ENCODE assay signal across 17 cellular contexts in the genomic region with DNA sequence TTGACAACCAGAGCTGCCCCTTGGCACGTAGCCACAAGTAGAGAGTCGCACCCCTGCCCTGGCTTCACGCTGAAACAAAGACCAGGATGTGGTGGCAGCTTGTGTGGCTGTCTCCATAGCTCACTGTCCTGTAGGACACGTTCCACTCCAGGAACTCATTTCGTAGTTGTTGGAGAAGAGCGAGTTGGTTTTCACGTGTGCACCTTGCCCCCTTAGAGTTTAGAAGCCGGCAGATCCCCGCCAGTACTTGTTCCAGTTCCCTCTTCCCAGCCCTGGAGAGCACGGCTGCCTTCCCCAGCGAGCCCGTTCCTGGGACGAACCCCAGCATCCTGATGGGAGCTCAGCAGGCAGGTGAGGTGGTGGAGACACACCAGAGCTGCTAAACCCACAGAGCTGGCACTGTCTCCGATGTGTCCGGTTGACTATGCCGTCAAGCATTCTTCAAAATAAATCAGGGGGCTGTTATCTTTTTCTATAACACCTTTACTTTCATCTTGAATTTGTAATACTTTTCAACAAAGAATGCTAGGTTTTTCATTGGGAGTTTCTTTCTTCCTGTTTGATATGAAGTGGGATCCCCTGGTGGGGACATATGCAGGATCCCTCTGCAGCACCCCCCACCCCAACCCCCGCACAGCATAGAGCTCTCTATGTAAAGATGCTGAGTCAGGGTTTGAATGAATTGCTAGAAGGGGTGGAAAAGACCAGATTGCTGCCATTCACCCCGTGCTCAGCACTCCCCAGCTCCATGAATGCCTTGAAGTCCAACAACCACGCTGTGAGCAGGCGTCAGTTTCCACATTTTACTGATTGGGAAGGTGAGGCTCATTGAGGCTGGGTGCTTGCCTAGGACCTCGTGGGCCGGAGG.
"Had no signal": no experiment of that assay in that cellular context is flagged by ENCODE, and none has a peak within 500 bp of the region (broad histone marks: within the 10 kb centered on the region; RNA-seq: fewer than 3 reads in every experiment).

No MANE protein-coding gene starts in this region.

- H3K36me3 Mint-ChIP-seq: activated CD8-positive, alpha-beta memory T cell treated with anti-CD3 and anti-CD28 coated beads, Interleukin-2, amount 10 ng/mL, durations not matched to agents 7 days and 5 days; activated naive CD8-positive, alpha-beta T cell; immature natural killer cell; memory B cell; naive B cell had no signal

- H3K27ac Mint-ChIP-seq: activated CD4-positive, alpha-beta memory T cell treated with anti-CD3 and anti-CD28 coated beads, Interleukin-2, amount 10 ng/mL, durations not matched to agents 7 days and 5 days; activated CD4-positive, alpha-beta T cell treated with anti-CD3 and anti-CD28 coated beads for 36 hours; activated CD8-positive, alpha-beta memory T cell treated with anti-CD3 and anti-CD28 coated beads, Interleukin-2, amount 10 ng/mL, durations not matched to agents 7 days and 5 days; activated naive CD8-positive, alpha-beta T cell; immature natural killer cell; memory B cell; naive B cell had no signal

- H3K9me3 Mint-ChIP-seq: activated CD4-positive, alpha-beta memory T cell treated with anti-CD3 and anti-CD28 coated beads, Interleukin-2, amount 10 ng/mL, durations not matched to agents 7 days and 5 days; immature natural killer cell; memory B cell; naive B cell had no signal

- H3K27me3 ChIP-seq: esophagus squamous epithelium, pancreas, uterus had no signal

- H3K4me3 Mint-ChIP-seq: activated CD4-positive, alpha-beta memory T cell treated with anti-CD3 and anti-CD28 coated beads, Interleukin-2, amount 10 ng/mL, durations not matched to agents 7 days and 5 days; activated CD4-positive, alpha-beta T cell treated with anti-CD3 and anti-CD28 coated beads for 36 hours; activated CD8-positive, alpha-beta memory T cell treated with anti-CD3 and anti-CD28 coated beads, Interleukin-2, amount 10 ng/mL, durations not matched to agents 7 days and 5 days; activated naive CD8-positive, alpha-beta T cell; immature natural killer cell; memory B cell; naive B cell had no signal

- H3K4me1 Mint-ChIP-seq: activated CD4-positive, alpha-beta memory T cell treated with anti-CD3 and anti-CD28 coated beads, Interleukin-2, amount 10 ng/mL, durations not matched to agents 7 days and 5 days; activated CD8-positive, alpha-beta memory T cell treated with anti-CD3 and anti-CD28 coated beads, Interleukin-2, amount 10 ng/mL, durations not matched to agents 7 days and 5 days; immature natural killer cell; memory B cell; naive B cell had no signal

- ATAC-seq: activated CD4-positive, alpha-beta T cell treated with anti-CD3 and anti-CD28 coated beads for 36 hours; activated CD8-positive, alpha-beta memory T cell treated with anti-CD3 and anti-CD28 coated beads, Interleukin-2, amount 10 ng/mL, durations not matched to agents 7 days and 5 days; mucosa of descending colon; pancreas had no signal

- H3K9me3 ChIP-seq: esophagus squamous epithelium, mucosa of descending colon, pancreas, uterus had no signal

- H3K27me3 Mint-ChIP-seq: activated CD4-positive, alpha-beta memory T cell treated with anti-CD3 and anti-CD28 coated beads, Interleukin-2, amount 10 ng/mL, durations not matched to agents 7 days and 5 days; activated CD4-positive, alpha-beta T cell treated with anti-CD3 and anti-CD28 coated beads for 36 hours; activated CD8-positive, alpha-beta memory T cell treated with anti-CD3 and anti-CD28 coated beads, Interleukin-2, amount 10 ng/mL, durations not matched to agents 7 days and 5 days; activated naive CD8-positive, alpha-beta T cell had no signal

- H3K27ac ChIP-seq: esophagus squamous epithelium, pancreas had no signal

- H3K4me3 ChIP-seq: esophagus squamous epithelium, mucosa of descending colon, pancreas, uterus had no signal

- DNase-seq: activated CD4-positive, alpha-beta memory T cell treated with anti-CD3 and anti-CD28 coated beads, Interleukin-2, amount 10 ng/mL, durations not matched to agents 7 days and 5 days; activated CD4-positive, alpha-beta T cell treated with anti-CD3 and anti-CD28 coated beads for 36 hours; activated CD8-positive, alpha-beta memory T cell treated with anti-CD3 and anti-CD28 coated beads, Interleukin-2, amount 10 ng/mL, durations not matched to agents 7 days and 5 days; dermis blood vessel endothelial cell; effector memory CD4-positive, alpha-beta T cell; esophagus squamous epithelium; immature natural killer cell; mucosa of descending colon; naive B cell; pancreas; stimulated activated CD4-positive, alpha-beta T cell treated with anti-CD3 and anti-CD28 coated beads, Interleukin-12 subunit alpha, Interleukin-12 subunit beta, amount 100 ng/mL, for 4 hours; stimulated activated CD4-positive, alpha-beta T cell treated with anti-CD3 and anti-CD28 coated beads, Interleukin-1b, Interleukin-23, amount 100 ng/mL, for 48 hours; stimulated activated CD8-positive, alpha-beta memory T cell treated with anti-CD3 and anti-CD28 coated beads, Interleukin-4, amount 100 ng/mL, for 48 hours; stimulated activated naive CD4-positive, alpha-beta T cell; uterus had no signal

- H3K36me3 ChIP-seq: esophagus squamous epithelium, pancreas, uterus had no signal
